11 cellular contexts compared by ENCODE assay signal in genomic region chr3:58288011-58288728, GRCh38. TPM values are rescaled to one million over a fixed set of nuclear protein-coding genes. Genes with fewer than 3 reads are reported as not detected.
DNase-seq lines count a peak whose midpoint lies in the region; ATAC-seq and TF ChIP-seq lines count a peak whose summit lies in the region.
"Had no signal": no experiment of that assay in that cellular context is flagged by ENCODE, and none has a peak within 500 bp of the region (broad histone marks: within the 10 kb centered on the region; RNA-seq: fewer than 3 reads in every experiment).

No MANE protein-coding gene starts in this region.

- H3K27me3 Mint-ChIP-seq in activated T-cell treated with anti-CD3 and anti-CD28 coated beads, Interleukin-2, amount 50 U/mL, for 72 hours (ENCODE audit: low read depth): no peaks in the 10 kb centered on the region

- no peak overlapping the region for H3K4me3 Mint-ChIP-seq in activated T-cell treated with anti-CD3 and anti-CD28 coated beads, Interleukin-2, amount 50 U/mL, for 72 hours

- no peak overlapping the region for H3K4me3 ChIP-seq in spleen
- H3K4me3 ChIP-seq: sigmoid colon had no signal

- TF ChIP-seq POLR2A in spleen (IDR thresholded peaks at IDR 0.05): no peak

- no peaks in the 10 kb centered on the region for H3K4me1 Mint-ChIP-seq in activated T-cell treated with anti-CD3 and anti-CD28 coated beads, Interleukin-2, amount 50 U/mL, for 72 hours (ENCODE audit: low read depth)

- peaks cover 2 to 3% of the 10 kb centered on the region in 2 donors for H3K36me3 Mint-ChIP-seq in activated T-cell treated with anti-CD3 and anti-CD28 coated beads, Interleukin-2, amount 50 U/mL, for 72 hours (ENCODE audit: insufficient read depth in 2 of 2)

- no peak overlapping the region for H3K27ac Mint-ChIP-seq in activated T-cell treated with anti-CD3 and anti-CD28 coated beads, Interleukin-2, amount 50 U/mL, for 72 hours

- no peak for ATAC-seq in activated T-cell treated with anti-CD3 and anti-CD28 coated beads, Interleukin-2, amount 50 U/mL, for 72 hours (replicated peaks in 1 of 2)
- ATAC-seq: activated CD4-positive, CD25-positive, alpha-beta regulatory T cell treated with anti-CD3 and anti-CD28 coated beads, Interleukin-2, amount 50 U/mL, for 24 hours had no signal

- no peaks in the 10 kb centered on the region for H3K9me3 Mint-ChIP-seq in activated T-cell treated with anti-CD3 and anti-CD28 coated beads, Interleukin-2, amount 50 U/mL, for 72 hours

- H3K36me3 ChIP-seq in spleen: peaks cover 0 to 91% (median 38%) of the 10 kb centered on the region in 6 donors

- TF ChIP-seq CTCF in spleen (IDR thresholded peaks at IDR 0.05 in 8 of 11, conservative IDR thresholded peaks at IDR 0.05 in 3 of 11): peak in 2 of 11 experiments; percentile 12 to 14

- no peaks in the 10 kb centered on the region for H3K9me3 ChIP-seq in spleen
- H3K9me3 ChIP-seq: sigmoid colon had no signal

- 70 to 83% (median 77%) methylated on average over 4 of the region's 4 CpGs for WGBS in spleen, 5 donors

- H3K27me3 ChIP-seq in spleen (replicated peaks in 1 of 7): no peaks in the 10 kb centered on the region
- H3K27me3 ChIP-seq: sigmoid colon had no signal

- peak overlapping the region in 6 of 8 donors; percentile 22 to 63 (median 44) for H3K27ac ChIP-seq in spleen
- H3K27ac ChIP-seq: sigmoid colon had no signal

- intact Hi-C loops in spleen (cut with DNase I; ENCODE audit: low total_unique reads): no loop called here

- peak; percentile 39 for DNase-seq in NAMALWA (ENCODE audit: low spot score)
- peak; percentile 22 to 48 for DNase-seq in cerebellar nuclear complex (lab: John Stamatoyannopoulos, UW)
- DNase-seq in spleen: no peak
- no peak for DNase-seq in activated T-cell treated with anti-CD3 and anti-CD28 coated beads, Interleukin-2, amount 50 U/mL, for 72 hours
- no peak for DNase-seq in kidney tubule cell (ENCODE audit: low spot score)
- DNase-seq: activated gamma-delta T cell; DMS 273 treated with DMSO at 0.1 percent for 48 hours; effector CD4-positive, alpha-beta T cell; NCI-H2081 treated with DMSO at 0.1 percent for 48 hours; sigmoid colon had no signal

- peaks cover 0 to 20% (median 3%) of the 10 kb centered on the region in 6 donors for H3K4me1 ChIP-seq in spleen
- H3K4me1 ChIP-seq: sigmoid colon had no signal

RNA-seq across cellular contexts. Expression of gene RPP14, which starts 17.9 kb away (rescaled TPM):
- 10 to 100 TPM; 13.3 to 21.3 (median 16.1) TPM for total RNA-seq in spleen
- 10 to 100 TPM in 1 of 3 donors, 1 to 10 TPM in 2; 6.2 to 12.2 (median 7.1) TPM for polyA plus RNA-seq in spleen
- total RNA-seq in activated T-cell treated with anti-CD3 and anti-CD28 coated beads, Interleukin-2, amount 50 U/mL, for 72 hours: 10 to 100 TPM; 16.6 to 17.2 TPM

RNA-seq across cellular contexts. Expression of gene HTD2, which starts 18.1 kb away (rescaled TPM):
- 10 to 100 TPM in 3 of 7 donors, 1 to 10 TPM in 4; 6.4 to 20.0 (median 8.7) TPM for total RNA-seq in spleen
- polyA plus RNA-seq in spleen: 1 to 10 TPM; 2.3 to 5.6 (median 3.6) TPM
- 10 to 100 TPM in 1 of 2 donors, 1 to 10 TPM in 1; 7.9 to 11.4 TPM for total RNA-seq in activated T-cell treated with anti-CD3 and anti-CD28 coated beads, Interleukin-2, amount 50 U/mL, for 72 hours

RNA-seq across cellular contexts. Expression of gene PXK, which starts 44.5 kb away (rescaled TPM):
- 10 to 100 TPM; 39.4 to 80.9 (median 56.5) TPM for total RNA-seq in spleen
- 10 to 100 TPM; 19.3 to 25.3 (median 19.9) TPM for polyA plus RNA-seq in spleen
- 10 to 100 TPM; 76.1 to 79.0 TPM for total RNA-seq in activated T-cell treated with anti-CD3 and anti-CD28 coated beads, Interleukin-2, amount 50 U/mL, for 72 hours

RNA-seq across cellular contexts. Expression of gene ABHD6, which starts 50.6 kb away (rescaled TPM):
- 10 to 100 TPM; 42.9 to 79.9 (median 59.8) TPM for total RNA-seq in spleen
- polyA plus RNA-seq in spleen: 10 to 100 TPM; 17.2 to 39.3 (median 34.9) TPM
- 1 to 10 TPM; 4.1 to 7.3 TPM for total RNA-seq in activated T-cell treated with anti-CD3 and anti-CD28 coated beads, Interleukin-2, amount 50 U/mL, for 72 hours

Comparison
In these comparisons a context has a peak if more than half of its experiments do, and no peak if none do; other contexts are left out.
1. DNase-seq: peak in NAMALWA (single experiment) and cerebellar nuclear complex (2 of 2); none in spleen (single experiment), activated T-cell treated with anti-CD3 and anti-CD28 coated beads, Interleukin-2, amount 50 U/mL, for 72 hours (0 of 2) and kidney tubule cell (single experiment).